22 cellular contexts compared by ENCODE assay signal in genomic region chr9:4415281-4415680, GRCh38.
"Had no signal": no experiment of that assay in that cellular context is flagged by ENCODE, and none has a peak within 500 bp of the region (broad histone marks: within the 10 kb centered on the region; RNA-seq: fewer than 3 reads in every experiment).

No MANE protein-coding gene starts in this region.

- H3K27ac ChIP-seq: VCaP had no signal

- H3K4me3 ChIP-seq: SK-N-MC had no signal

- DNase-seq: activated CD4-positive, alpha-beta memory T cell treated with anti-CD3 and anti-CD28 coated beads, Interleukin-2, amount 10 ng/mL, durations not matched to agents 7 days and 5 days; activated CD4-positive, alpha-beta T cell treated with anti-CD3 and anti-CD28 coated beads for 36 hours; activated CD4-positive, alpha-beta T cell treated with anti-CD3 and anti-CD28 coated beads, Interleukin-2, amount 50 U/mL, for 1 hour; activated gamma-delta T cell; activated naive CD4-positive, alpha-beta T cell treated with anti-CD3 and anti-CD28 coated beads for 36 hours; activated T-cell treated with anti-CD3 and anti-CD28 coated beads for 4 hours; activated T-cell treated with anti-CD3 and anti-CD28 coated beads, Interleukin-2, amount 50 U/mL, for 48 hours; anterior cingulate cortex; MV-4-11; NCI-H1092 treated with DMSO at 0.1 percent for 48 hours; NCI-H1417 treated with DMSO at 0.1 percent for 48 hours; NCI-H187; NCI-H2081; NCI-H345; NCI-H510A; NCI-H526 treated with DMSO at 0.1 percent for 48 hours; NK-92 treated with Interleukin-12 subunit alpha and Interleukin-12 subunit beta, amount 100 ng/mL, for 24 hours; OCI-M1; RPMI8226; T-helper 1 cell had no signal
